Comparison of ENCODE assay signal across 20 cellular contexts in the genomic region with DNA sequence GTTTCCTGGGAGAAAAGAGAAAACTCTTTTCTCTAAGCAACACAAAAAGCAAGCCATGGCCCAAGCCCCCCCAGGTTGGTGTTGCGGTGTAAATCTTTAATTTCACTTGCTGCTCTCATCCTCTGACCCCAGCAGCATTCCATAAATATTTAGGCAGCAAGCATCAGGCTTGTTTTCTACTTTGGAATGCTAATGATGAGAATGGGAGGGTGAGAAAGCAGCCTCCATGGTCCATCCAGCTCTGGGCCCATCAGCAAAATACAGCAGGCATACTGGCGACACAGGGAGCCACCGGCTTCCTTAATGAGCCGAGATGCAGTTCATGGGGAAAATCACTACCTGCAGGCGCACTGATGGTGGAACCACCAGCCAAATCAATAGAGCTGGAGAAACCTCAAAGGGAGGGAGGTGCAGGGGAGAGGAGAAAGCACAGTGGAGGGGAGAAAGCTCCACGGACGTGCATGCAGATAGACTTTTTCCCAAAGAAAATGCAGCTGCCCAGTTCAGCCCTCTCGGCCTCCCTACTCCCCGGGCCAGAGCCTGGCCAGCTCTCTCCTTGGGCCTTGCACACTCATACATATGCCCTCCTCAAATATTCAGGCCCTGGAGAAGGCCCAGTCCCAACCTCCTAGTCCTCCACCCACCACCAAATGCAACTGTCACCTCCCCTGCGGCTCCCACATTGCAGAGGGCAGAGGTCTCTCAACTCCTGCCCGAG.
"Had no signal": no experiment of that assay in that cellular context is flagged by ENCODE, and none has a peak within 500 bp of the region (broad histone marks: within the 10 kb centered on the region; RNA-seq: fewer than 3 reads in every experiment).

No MANE protein-coding gene starts in this region.

- H3K9me3 ChIP-seq: lower lobe of right lung, psoas muscle, sigmoid colon, suprapubic skin had no signal

- H3K4me3 ChIP-seq: breast epithelium, lower lobe of right lung, psoas muscle, sigmoid colon, suprapubic skin, upper lobe of left lung had no signal

- H3K27ac ChIP-seq: breast epithelium, lower lobe of right lung, psoas muscle, sigmoid colon, suprapubic skin, upper lobe of left lung had no signal

- H3K27me3 ChIP-seq: breast epithelium, sigmoid colon, suprapubic skin, upper lobe of left lung had no signal

- H3K27ac Mint-ChIP-seq: activated CD8-positive, alpha-beta memory T cell treated with anti-CD3 and anti-CD28 coated beads, Interleukin-2, amount 10 ng/mL, durations not matched to agents 7 days and 5 days; activated naive CD4-positive, alpha-beta T cell treated with anti-CD3 and anti-CD28 coated beads, Interleukin-2, amount 50 U/mL, for 72 hours; activated T-cell treated with anti-CD3 and anti-CD28 coated beads, Interleukin-2, amount 50 U/mL, for 24 hours; naive B cell; T-helper 2 cell treated with Interferon-gamma antibody and Interleukin-4, amounts not matched to agents 5 μg/mL and 100 μg/mL, for 36 hours had no signal

- H3K4me3 Mint-ChIP-seq: activated CD8-positive, alpha-beta memory T cell treated with anti-CD3 and anti-CD28 coated beads, Interleukin-2, amount 10 ng/mL, durations not matched to agents 7 days and 5 days; activated T-cell treated with anti-CD3 and anti-CD28 coated beads, Interleukin-2, amount 50 U/mL, for 24 hours; naive B cell; T-helper 2 cell treated with Interferon-gamma antibody and Interleukin-4, amounts not matched to agents 5 μg/mL and 100 μg/mL, for 36 hours had no signal

- H3K36me3 ChIP-seq: breast epithelium, lower lobe of right lung, sigmoid colon, suprapubic skin, upper lobe of left lung had no signal

- H3K36me3 Mint-ChIP-seq: activated CD8-positive, alpha-beta memory T cell treated with anti-CD3 and anti-CD28 coated beads, Interleukin-2, amount 10 ng/mL, durations not matched to agents 7 days and 5 days; activated naive CD4-positive, alpha-beta T cell treated with anti-CD3 and anti-CD28 coated beads, Interleukin-2, amount 50 U/mL, for 72 hours had no signal

- H3K27me3 Mint-ChIP-seq: activated CD8-positive, alpha-beta memory T cell treated with anti-CD3 and anti-CD28 coated beads, Interleukin-2, amount 10 ng/mL, durations not matched to agents 7 days and 5 days; activated T-cell treated with anti-CD3 and anti-CD28 coated beads, Interleukin-2, amount 50 U/mL, for 24 hours had no signal

- ATAC-seq: activated CD8-positive, alpha-beta memory T cell treated with anti-CD3 and anti-CD28 coated beads, Interleukin-2, amount 10 ng/mL, durations not matched to agents 7 days and 5 days; activated naive CD4-positive, alpha-beta T cell treated with anti-CD3 and anti-CD28 coated beads, Interleukin-2, amount 50 U/mL, for 72 hours; lower lobe of right lung; psoas muscle; stimulated activated naive CD8-positive, alpha-beta T cell treated with anti-CD3 and anti-CD28 coated beads, Interleukin-15, Interleukin-2, amounts not matched to agents 100 U/mL and 50 U/mL, for 24 hours had no signal

- H3K4me1 ChIP-seq: breast epithelium, lower lobe of right lung, psoas muscle, suprapubic skin had no signal

- H3K4me1 Mint-ChIP-seq: activated CD8-positive, alpha-beta memory T cell treated with anti-CD3 and anti-CD28 coated beads, Interleukin-2, amount 10 ng/mL, durations not matched to agents 7 days and 5 days; naive B cell had no signal

- H3K9me3 Mint-ChIP-seq: T-helper 2 cell treated with Interferon-gamma antibody and Interleukin-4, amounts not matched to agents 5 μg/mL and 100 μg/mL, for 36 hours had no signal

- DNase-seq: activated CD4-positive, alpha-beta T cell treated with anti-CD3 and anti-CD28 coated beads, Interleukin-2, amount 50 U/mL, for 48 hours; activated CD4-positive, CD25-positive, alpha-beta regulatory T cell treated with anti-CD3 and anti-CD28 coated beads, Interleukin-2, amount 50 U/mL, for 72 hours; activated CD8-positive, alpha-beta memory T cell treated with anti-CD3 and anti-CD28 coated beads, Interleukin-2, amount 10 ng/mL, durations not matched to agents 7 days and 5 days; activated effector memory CD4-positive, alpha-beta T cell treated with Interleukin-2 at 50 U/mL for 16 hours; activated T-cell treated with anti-CD3 and anti-CD28 coated beads, Interleukin-2, amount 50 U/mL, for 24 hours; amniotic stem cell; foreskin melanocyte; head of caudate nucleus; lower lobe of right lung; naive B cell; sigmoid colon; stimulated activated CD4-positive, alpha-beta T cell treated with anti-CD3 and anti-CD28 coated beads, Interleukin-12 subunit alpha, Interleukin-12 subunit beta, amount 100 ng/mL, for 4 hours; stimulated activated naive CD8-positive, alpha-beta T cell treated with anti-CD3 and anti-CD28 coated beads, Interleukin-15, Interleukin-2, amounts not matched to agents 100 U/mL and 50 U/mL, for 24 hours; SW 1271; upper lobe of left lung had no signal
